8 cellular contexts compared by ENCODE assay signal in genomic region chr13:102798653-102799543, GRCh38. TPM values are rescaled to one million over a fixed set of nuclear protein-coding genes. Genes with fewer than 3 reads are reported as not detected.
DNase-seq lines count a peak whose midpoint lies in the region; ATAC-seq and TF ChIP-seq lines count a peak whose summit lies in the region.

A gene with protein sequence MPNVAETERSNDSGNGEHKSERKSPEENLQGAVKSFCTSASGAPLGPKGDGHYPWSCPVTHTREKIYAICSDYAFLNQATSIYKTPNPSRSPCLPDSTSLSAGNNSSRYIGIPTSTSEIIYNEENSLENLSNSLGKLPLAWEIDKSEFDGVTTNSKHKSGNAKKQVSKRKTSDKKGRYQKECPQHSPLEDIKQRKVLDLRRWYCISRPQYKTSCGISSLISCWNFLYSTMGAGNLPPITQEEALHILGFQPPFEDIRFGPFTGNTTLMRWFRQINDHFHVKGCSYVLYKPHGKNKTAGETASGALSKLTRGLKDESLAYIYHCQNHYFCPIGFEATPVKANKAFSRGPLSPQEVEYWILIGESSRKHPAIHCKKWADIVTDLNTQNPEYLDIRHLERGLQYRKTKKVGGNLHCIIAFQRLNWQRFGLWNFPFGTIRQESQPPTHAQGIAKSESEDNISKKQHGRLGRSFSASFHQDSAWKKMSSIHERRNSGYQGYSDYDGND (plus strand): TSS chr13:102799119. CDS start chr13:102807268, 8,149 bp downstream.
Gene POGLUT2 (minus strand): TSS chr13:102798976. CDS start chr13:102798670, 306 bp downstream.

- H3K27me3 Mint-ChIP-seq in Caco-2 (ENCODE audit: insufficient read depth, unreplicated experiment), result no peaks in the 10 kb centered on the region

- H3K4me2 ChIP-seq in mesenchymal stem cell (ENCODE audit: low read length, poor library complexity, severe bottlenecking), result peak within 1 kb of the TSS; percentile 83

- ATAC-seq in GM21360 (IDR thresholded peaks at IDR 0.05; ENCODE audit: unreplicated experiment), result peak; percentile 75

- H4K8ac ChIP-seq in mesenchymal stem cell (ENCODE audit: low read length), result peak within 1 kb of the TSS; percentile 93

- H3K4me3 ChIP-seq in Caco-2 (ENCODE audit: low read depth, low read length) (peak within 1 kb of the TSS; percentile 84), mesenchymal stem cell (ENCODE audit: insufficient read depth in 1 of 2, low read depth in 1 of 2, low read length in 2 of 2) (peak within 1 kb of the TSS; percentile 91 to 98)

- peak within 1 kb of the TSS; percentile 89 for H2BK15ac ChIP-seq in mesenchymal stem cell (ENCODE audit: low read depth, poor library complexity, severe bottlenecking)

- H3K18ac ChIP-seq in mesenchymal stem cell (ENCODE audit: low read depth in 1 of 2, low read length in 2 of 2), result peak within 1 kb of the TSS; percentile 86 to 94

- H2AFZ ChIP-seq in mesenchymal stem cell (ENCODE audit: low read depth, low read length), result peak within 1 kb of the TSS; percentile 93

- peak within 1 kb of the TSS; percentile 90 for H2BK5ac ChIP-seq in mesenchymal stem cell (ENCODE audit: low read depth, low read length, poor library complexity, severe bottlenecking)

- H3K27ac Mint-ChIP-seq in Caco-2 (ENCODE audit: unreplicated experiment), result peak within 1 kb of the TSS; percentile 81

- H3K79me1 ChIP-seq in mesenchymal stem cell (replicated peaks; ENCODE audit: low read length, poor library complexity, severe bottlenecking), result peaks cover 4% of the 10 kb centered on the region

- no peaks in the 10 kb centered on the region for H3K4me1 Mint-ChIP-seq in Caco-2 (ENCODE audit: low read depth, unreplicated experiment)

- H2AK5ac ChIP-seq in mesenchymal stem cell (ENCODE audit: low read length, severe bottlenecking), result peak within 1 kb of the TSS; percentile 44

- no peaks in the 10 kb centered on the region for H3K9me3 ChIP-seq in Caco-2
- H3K9me3 ChIP-seq in mesenchymal stem cell (ENCODE audit: control insufficient read depth, low read length), result no peaks in the 10 kb centered on the region

- H3K4me3 Mint-ChIP-seq in Caco-2 (ENCODE audit: unreplicated experiment), result peak within 1 kb of the TSS; percentile 93

- TF ChIP-seq CTCF in Caco-2 (IDR thresholded peaks at IDR 0.05; ENCODE audit: insufficient read depth in 1 of 2, low read depth in 1 of 2, low read length in 1 of 2, severe bottlenecking in 1 of 2, unreplicated experiment in 1 of 2), result no peak

- H3K4me1 ChIP-seq in Caco-2 (0 out of 2 replicates have a peak, but pooled peaks cover 4% of the 10 kb centered on the region), mesenchymal stem cell (ENCODE audit: control insufficient read depth, insufficient read depth, low read depth, low read length) (peaks cover 11% of the 10 kb centered on the region)

- peak within 1 kb of the TSS in 1 of 2 experiments; percentile 95 for H3K14ac ChIP-seq in mesenchymal stem cell (ENCODE audit: low read length in 2 of 2)

- intact Hi-C loops in Caco-2 (cut with micrococcal nuclease; ENCODE audit: unreplicated experiment), result loop anchor here (1.0 to 2.0 kb wide), 5 partner anchors 26 to 207 kb away; partner anchors contain the start of genes TEX30 and TPP2

- peak within 1 kb of the TSS; percentile 60 to 99 for H3K4ac ChIP-seq in mesenchymal stem cell (ENCODE audit: low read depth in 1 of 2, low read length in 2 of 2)

- WGBS in mesenchymal stem cell, result under 1% methylated on average over 83 of the region's 83 CpGs

- H2BK12ac ChIP-seq in mesenchymal stem cell (ENCODE audit: low read length in 2 of 2), result peak within 1 kb of the TSS; percentile 56 to 77

- peak within 1 kb of the TSS; percentile 94 for H4K91ac ChIP-seq in mesenchymal stem cell (ENCODE audit: low read length)

- peak within 1 kb of the TSS; percentile 86 for H3K27ac ChIP-seq in mesenchymal stem cell (ENCODE audit: low read length, poor library complexity, severe bottlenecking)

- H3K36me3 ChIP-seq in Caco-2 (ENCODE audit: control insufficient read depth, insufficient read depth, low read length) (no peaks in the 10 kb centered on the region; the same call in 1 of the 2 replicates), mesenchymal stem cell (ENCODE audit: control insufficient read depth in 1 of 2, insufficient read depth in 2 of 2, low read depth in 1 of 2, low read length in 2 of 2) (peaks cover 7 to 8% of the 10 kb centered on the region in 2 experiments)

- peak within 1 kb of the TSS in 1 of 2 experiments; percentile 41 for H3K23ac ChIP-seq in mesenchymal stem cell (ENCODE audit: low read length in 2 of 2)

- in situ Hi-C loops in endometrial microvascular endothelial cells (cut with HindIII; ENCODE audit: inconsistent ontology term, low pct_unique_long_range_greater_than_20kb, low sequenced_read_pairs), result no loop called here

- no peaks in the 10 kb centered on the region for H3K36me3 Mint-ChIP-seq in Caco-2 (ENCODE audit: insufficient read depth, unreplicated experiment)

- no peaks in the 10 kb centered on the region for H3K9me3 Mint-ChIP-seq in Caco-2 (ENCODE audit: unreplicated experiment)

- BruUV-seq in Caco-2 (replicated peaks; lab: Mats Ljungman, UMichigan), result no TSS peak

- POLR2A ChIA-PET in Caco-2 (lab: Charles Lee), result no interaction called here

- peak within 1 kb of the TSS; percentile 90 for H3K9ac ChIP-seq in mesenchymal stem cell (ENCODE audit: low read length)

- CTCF ChIA-PET in Caco-2 (lab: Charles Lee), result no interaction called here

- DNase-seq in Caco-2 (peak; percentile 93 to 94), HS-5 (ENCODE audit: low read depth) (peak; percentile 58), NOMO-1 treated with dmso at 0.1 percent for 144 hours (lab: John Stamatoyannopoulos, UW; ENCODE audit: unreplicated experiment) (peak; percentile 19), mesenchymal stem cell (peak; percentile 92)
- DNase-seq in activated CD8-positive, alpha-beta memory T cell treated with anti-CD3 and anti-CD28 coated beads, Interleukin-2, amount 50 U/mL, for 24 hours (ENCODE audit: extremely low read depth), result peak; percentile 66
- peak; percentile 80 to 81 for DNase-seq in stimulated activated CD8-positive, alpha-beta memory T cell treated with anti-CD3 and anti-CD28 coated beads, Interleukin-15, amount 100 ng/mL, for 48 hours (ENCODE audit: low read depth in 2 of 2)

- no peaks in the 10 kb centered on the region for H3K27me3 ChIP-seq in Caco-2 (replicated peaks; ENCODE audit: control insufficient read depth, insufficient read depth, low read length)
- no peaks in the 10 kb centered on the region for H3K27me3 ChIP-seq in mesenchymal stem cell (ENCODE audit: control insufficient read depth in 1 of 2, insufficient read depth in 1 of 2, low read length in 2 of 2)

- H2BK120ac ChIP-seq in mesenchymal stem cell (ENCODE audit: low read depth, low read length), result peak within 1 kb of the TSS; percentile 64

RNA-seq across cellular contexts. Expression of the first gene that starts in this region (rescaled TPM):
- total RNA-seq in Caco-2 (2022) (14.9 and 19.1 TPM in 2 replicates), endometrial microvascular endothelial cells (ENCODE audit: inconsistent ontology term) (23.8 TPM)
- 12.7 TPM for polyA plus RNA-seq in mesenchymal stem cell (2013, experiment 1 of 2)
- polyA plus RNA-seq in mesenchymal stem cell (2013, experiment 2 of 2), result 12.8 TPM

RNA-seq across cellular contexts. Expression of gene POGLUT2, which starts in this region (rescaled TPM):
- total RNA-seq in Caco-2 (2022) (12.0 and 20.1 TPM in 2 replicates), endometrial microvascular endothelial cells (ENCODE audit: inconsistent ontology term) (22.5 TPM)
- 22.4 TPM for polyA plus RNA-seq in mesenchymal stem cell (2013, experiment 1 of 2)
- 22.9 TPM for polyA plus RNA-seq in mesenchymal stem cell (2013, experiment 2 of 2)

Comparison
In these comparisons a context has a peak if more than half of its experiments do, and no peak if none do; other contexts are left out.
1. Peak in every context shown above with its lines: DNase-seq, ATAC-seq, H3K4me3 ChIP-seq and H3K27ac ChIP-seq.
2. DNase-seq: peak in every context shown above with its lines; median percentile 94 in Caco-2; 92 in mesenchymal stem cell; 80 in stimulated activated CD8-positive, alpha-beta memory T cell treated with anti-CD3 and anti-CD28 coated beads, Interleukin-15, amount 100 ng/mL, for 48 hours; 66 in activated CD8-positive, alpha-beta memory T cell treated with anti-CD3 and anti-CD28 coated beads, Interleukin-2, amount 50 U/mL, for 24 hours; 58 in HS-5; 19 in NOMO-1 treated with dmso at 0.1 percent for 144 hours.